ENCODE assay signal across 18 cellular contexts in the genomic region with DNA sequence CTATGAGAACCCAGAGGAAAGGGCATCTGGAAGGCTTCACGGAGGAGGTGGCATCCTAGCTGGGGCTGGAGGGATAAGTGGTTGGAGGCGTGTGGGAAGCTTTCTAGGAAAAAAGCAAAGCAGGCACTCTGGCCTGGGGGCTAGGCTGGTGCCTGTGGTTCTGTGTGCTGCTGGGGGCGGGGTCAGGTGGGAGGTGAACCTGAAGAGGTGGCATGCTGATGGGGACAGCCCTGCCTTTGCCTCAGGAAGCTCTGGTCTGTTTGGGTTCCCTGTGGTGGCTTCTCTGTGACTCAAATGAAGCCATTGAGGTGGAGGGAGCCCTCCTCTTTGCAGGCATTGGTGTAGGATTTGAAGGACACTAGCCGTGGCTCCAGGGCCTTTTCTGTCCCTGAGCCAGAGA.
A peak's percentile ranks its signal among the peaks of the same experiment; 100 is the strongest.
DNase-seq lines count a peak whose midpoint lies in the region; FAIRE-seq and TF ChIP-seq lines count a peak whose summit lies in the region.
"Had no signal": no experiment of that assay in that cellular context is flagged by ENCODE, and none has a peak within 500 bp of the region (broad histone marks: within the 10 kb centered on the region; RNA-seq: fewer than 3 reads in every experiment).

No MANE protein-coding gene starts in this region.

- peak overlapping the region; percentile 88 for H2BK20ac ChIP-seq in H1 (ENCODE audit: low read length)

- H3K4me1 ChIP-seq in HEK293 (ENCODE audit: control insufficient read depth, insufficient read depth, low read length), result no peaks in the 10 kb centered on the region
- H3K4me1 ChIP-seq in H1 (replicated peaks in 1 of 4; ENCODE audit: control insufficient read depth in 3 of 4, insufficient read depth in 4 of 4, low read length in 3 of 4), result peaks cover 14 to 32% (median 23%) of the 10 kb centered on the region in 4 experiments
- H3K4me1 ChIP-seq: A549 had no signal

- CTCF ChIA-PET in HEK293 (lab: Yijun Ruan, JAX) (interaction anchor here (0.5 kb wide), 1 partner anchor 1338 kb away, joined by 3 read pairs; no protein-coding TSS in a partner anchor), H1 (lab: Charles Lee; ENCODE audit: partially characterized antibody) (interaction anchor here (1.1 kb wide), 1 partner anchor 24 kb away, joined by 4 read pairs; no protein-coding TSS in a partner anchor)

- no peak overlapping the region for H3K4me3 Mint-ChIP-seq in nephron progenitor cell
- H3K4me3 Mint-ChIP-seq: CD14-positive monocyte; CD8-positive, alpha-beta T cell; IgD-negative memory B cell had no signal

- POLR2A ChIA-PET in HEK293 (lab: Yijun Ruan, JAX) (no interaction called here), H1 (lab: Charles Lee; ENCODE audit: partially characterized antibody) (interaction anchor here (1.1 to 5.3 kb wide), 4 partner anchors 11 to 135 kb away, joined by 3 to 15 read pairs (median 6); no protein-coding TSS in a partner anchor)

- no peak overlapping the region; the same call in 1 of the 2 replicates for H2AK5ac ChIP-seq in H1 (ENCODE audit: low read depth, low read length)

- no peak for TF ChIP-seq EP300 in H1 (IDR thresholded peaks at IDR 0.05; ENCODE audit: borderline replicate concordance in 1 of 2, low read depth in 2 of 2, low read length in 2 of 2)

- H3K27me3 Mint-ChIP-seq in nephron progenitor cell (ENCODE audit: low read depth, poor library complexity), result peaks cover 59% of the 10 kb centered on the region

- no peaks in the 10 kb centered on the region for H3K79me2 ChIP-seq in H1 (ENCODE audit: control insufficient read depth in 1 of 2, insufficient read depth in 2 of 2, low read length in 2 of 2)

- no peak overlapping the region for H3K14ac ChIP-seq in H1 (ENCODE audit: insufficient read length)

- H2BK120ac ChIP-seq in H1 (replicated peaks; ENCODE audit: low read depth, low read length), result peak overlapping the region; percentile 44

- H3K23ac ChIP-seq in H1 (ENCODE audit: insufficient read length), result no peak overlapping the region

- DNase-seq in H1 (ENCODE audit: low read depth in 1 of 2, low spot score in 2 of 2) (no peak), nephron progenitor cell (no peak), NCI-H774 (lab: John Stamatoyannopoulos, UW) (no peak), RCC 7860 (ENCODE audit: low spot score) (no peak), retina (no peak)
- DNase-seq: CD8-positive, alpha-beta T cell; COR-L47; DMS153; DMS79 treated with DMSO at 0.1 percent for 48 hours; EL; GDM1 had no signal

- no peak overlapping the region for H3K56ac ChIP-seq in H1 (replicated peaks; ENCODE audit: insufficient read length, low read depth, low read length)

- H4K20me1 ChIP-seq in H1 (replicated peaks in 1 of 2; ENCODE audit: control insufficient read depth in 1 of 2, insufficient read depth in 2 of 2, low read length in 2 of 2), result no peaks in the 10 kb centered on the region

- H3K23me2 ChIP-seq in H1 (ENCODE audit: low read depth, low read length), result no peaks in the 10 kb centered on the region

- H2BK12ac ChIP-seq in H1 (ENCODE audit: low read depth, low read length), result peak overlapping the region; percentile 63; the same call in 1 of the 2 replicates

- H3K18ac ChIP-seq in H1 (ENCODE audit: extremely low read depth, low read length), result peak overlapping the region; percentile 85

- H3K9me3 ChIP-seq in HEK293 (ENCODE audit: control insufficient read depth, insufficient read depth, low read depth, low read length) (no peaks in the 10 kb centered on the region), H1 (ENCODE audit: insufficient read depth in 2 of 2, low read depth in 1 of 2, low read length in 1 of 2) (no peaks in the 10 kb centered on the region; a peak in 1 of 4 replicates)
- H3K9me3 ChIP-seq: A549 had no signal

- H3K36me3 ChIP-seq in HEK293 (ENCODE audit: control insufficient read depth in 2 of 2, insufficient read depth in 1 of 2, low read length in 2 of 2) (no peaks in the 10 kb centered on the region), H1 (ENCODE audit: control insufficient read depth in 2 of 4, insufficient read depth in 4 of 4, low read length in 3 of 4) (no peaks in the 10 kb centered on the region)

- H3K4me3 ChIP-seq in HEK293 (ENCODE audit: low read depth, low read length) (no peak overlapping the region), H1 (ENCODE audit: extremely low read depth in 1 of 4, insufficient read depth in 2 of 4, low read depth in 3 of 4, low read length in 4 of 4) (no peak overlapping the region; a peak in 1 of 8 replicates)
- H3K4me3 ChIP-seq: A549 had no signal

- H3K36me3 Mint-ChIP-seq in nephron progenitor cell (ENCODE audit: low read depth), result no peaks in the 10 kb centered on the region
- H3K36me3 Mint-ChIP-seq: CD14-positive monocyte; CD8-positive, alpha-beta T cell; IgD-negative memory B cell had no signal

- H4K8ac ChIP-seq in H1 (ENCODE audit: extremely low read depth, insufficient read depth, low read length), result peak overlapping the region; percentile 30; the same call in 1 of the 2 replicates

- FAIRE-seq in H1 (lab: Jason Lieb, UNC) (no peak), RCC 7860 (lab: Jason Lieb, UNC) (no peak)
- FAIRE-seq: A549, D721Med, GM12892, GM19239 had no signal

- no peaks in the 10 kb centered on the region; a peak in 1 of 7 replicates for H3K27me3 ChIP-seq in H1 (replicated peaks in 1 of 4; ENCODE audit: control insufficient read depth in 3 of 4, extremely low read depth in 1 of 4, insufficient read depth in 3 of 4, low read length in 3 of 4)

- 49% methylated on average over 4 of the region's 4 CpGs; no CpG with 5 or more reads in 1 of the 2 experiments for WGBS in H1 (ENCODE audit: extremely low coverage in 1 of 2, insufficient coverage in 1 of 2, insufficient read length in 1 of 2, insufficient replicate concordance in 2 of 2, low coverage in 1 of 2, low lambda C conversion rate in 2 of 2, missing lambda C conversion rate in 1 of 2), 2 experiments

- peak overlapping the region; percentile 5 for H3K27ac Mint-ChIP-seq in nephron progenitor cell
- H3K27ac Mint-ChIP-seq: CD14-positive monocyte; CD8-positive, alpha-beta T cell had no signal

- no peak overlapping the region for H4K5ac ChIP-seq in H1 (ENCODE audit: insufficient read length, low read depth, low read length)

- H2AFZ ChIP-seq in H1 (ENCODE audit: low read length), result no peak overlapping the region

- H3K79me1 ChIP-seq in H1 (ENCODE audit: low read depth, low read length), result no peaks in the 10 kb centered on the region

- H3K4me1 Mint-ChIP-seq in nephron progenitor cell, result peaks cover 18% of the 10 kb centered on the region
- H3K4me1 Mint-ChIP-seq: CD14-positive monocyte, IgD-negative memory B cell had no signal

- peak overlapping the region; percentile 99; the same call in 1 of the 2 replicates for H2BK5ac ChIP-seq in H1 (ENCODE audit: low read depth, low read length)

- no peaks in the 10 kb centered on the region for H3K9me3 Mint-ChIP-seq in nephron progenitor cell
- H3K9me3 Mint-ChIP-seq: CD8-positive, alpha-beta T cell; IgD-negative memory B cell had no signal

- H3K4ac ChIP-seq in H1 (replicated peaks; ENCODE audit: insufficient read length, low read depth, low read length), result no peak overlapping the region

- H3K27ac ChIP-seq in HEK293 (ENCODE audit: extremely low read depth, low read depth, low read length) (no peak overlapping the region), H1 (ENCODE audit: low read depth, low read length) (no peak overlapping the region)
- H3K27ac ChIP-seq: A549 had no signal

- H4K91ac ChIP-seq in H1 (replicated peaks; ENCODE audit: insufficient read length, low read length), result peak overlapping the region; percentile 71

- no peak for TF ChIP-seq RAD21 in H1 (IDR thresholded peaks at IDR 0.05 in 1 of 2, conservative IDR thresholded peaks at IDR 0.05 in 1 of 2; ENCODE audit: low read depth in 2 of 2, low read length in 2 of 2)

- H3K4me2 ChIP-seq in H1 (ENCODE audit: insufficient read depth in 1 of 2, low read depth in 2 of 2, low read length in 2 of 2), result peak overlapping the region in 1 of 2 experiments; percentile 29; a peak in 3 of 4 replicates
- H3K4me2 ChIP-seq: A549 had no signal

- TF ChIP-seq POLR2A in H1 (IDR thresholded peaks at IDR 0.05; ENCODE audit: control extremely low read depth in 1 of 2, low read depth in 2 of 2, low read length in 2 of 2), result no peak

- no peak for TF ChIP-seq CTCF in HEK293 (tag by site-specific recombination; IDR thresholded peaks at IDR 0.05)
- TF ChIP-seq CTCF in H1 (IDR thresholded peaks at IDR 0.05; ENCODE audit: control extremely low read depth in 1 of 3, insufficient read depth in 1 of 3, low read depth in 1 of 3, low read length in 3 of 3), result no peak
- no peak for TF ChIP-seq CTCF in nephron progenitor cell (IDR thresholded peaks at IDR 0.05)

- no peak overlapping the region for H2BK15ac ChIP-seq in H1 (ENCODE audit: low read length)

- no peak overlapping the region for H3K9ac ChIP-seq in H1 (replicated peaks in 1 of 4; ENCODE audit: extremely low read depth in 1 of 4, low read depth in 3 of 4, low read length in 3 of 4)

TF ChIP-seq in HEK293, 187 proteins besides CTCF, POLR2A, EP300 and RAD21:
- TF ChIP-seq OVOL3 (tag by site-specific recombination; IDR thresholded peaks at IDR 0.05) (no peak), EGR2 (tag by site-specific recombination; IDR thresholded peaks at IDR 0.05; ENCODE audit: low read depth) (0 out of 2 replicates have a peak, but pooled peaks have one; percentile 42), ZFHX2 (tag by site-specific recombination; conservative IDR thresholded peaks at IDR 0.05) (peak; percentile 35; the same call in 1 of the 2 replicates), ZNF2 (tag by site-specific recombination; IDR thresholded peaks at IDR 0.05) (no peak)
TF ChIP-seq in HEK293: peak in this region for 2.

TF ChIP-seq in H1, 55 proteins besides CTCF, POLR2A, EP300 and RAD21:
- TF ChIP-seq SP4 (IDR thresholded peaks at IDR 0.05; ENCODE audit: low read length) (no peak), HDAC2 (IDR thresholded peaks at IDR 0.05; ENCODE audit: borderline replicate concordance in 1 of 2, low read depth in 2 of 2, low read length in 2 of 2) (no peak), SAP30 (IDR thresholded peaks at IDR 0.05; ENCODE audit: insufficient read depth, insufficient replicate concordance, low read length) (no peak), BRCA1 (IDR thresholded peaks at IDR 0.05; ENCODE audit: low read depth, low read length) (no peak)
- TF ChIP-seq, protein P1, sequence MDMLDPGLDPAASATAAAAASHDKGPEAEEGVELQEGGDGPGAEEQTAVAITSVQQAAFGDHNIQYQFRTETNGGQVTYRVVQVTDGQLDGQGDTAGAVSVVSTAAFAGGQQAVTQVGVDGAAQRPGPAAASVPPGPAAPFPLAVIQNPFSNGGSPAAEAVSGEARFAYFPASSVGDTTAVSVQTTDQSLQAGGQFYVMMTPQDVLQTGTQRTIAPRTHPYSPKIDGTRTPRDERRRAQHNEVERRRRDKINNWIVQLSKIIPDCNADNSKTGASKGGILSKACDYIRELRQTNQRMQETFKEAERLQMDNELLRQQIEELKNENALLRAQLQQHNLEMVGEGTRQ (IDR thresholded peaks at IDR 0.05; ENCODE audit: low read length), result no peak
TF ChIP-seq in H1: peak in this region for 0.
